ENCODE assay signal across 12 cellular contexts in the genomic region with DNA sequence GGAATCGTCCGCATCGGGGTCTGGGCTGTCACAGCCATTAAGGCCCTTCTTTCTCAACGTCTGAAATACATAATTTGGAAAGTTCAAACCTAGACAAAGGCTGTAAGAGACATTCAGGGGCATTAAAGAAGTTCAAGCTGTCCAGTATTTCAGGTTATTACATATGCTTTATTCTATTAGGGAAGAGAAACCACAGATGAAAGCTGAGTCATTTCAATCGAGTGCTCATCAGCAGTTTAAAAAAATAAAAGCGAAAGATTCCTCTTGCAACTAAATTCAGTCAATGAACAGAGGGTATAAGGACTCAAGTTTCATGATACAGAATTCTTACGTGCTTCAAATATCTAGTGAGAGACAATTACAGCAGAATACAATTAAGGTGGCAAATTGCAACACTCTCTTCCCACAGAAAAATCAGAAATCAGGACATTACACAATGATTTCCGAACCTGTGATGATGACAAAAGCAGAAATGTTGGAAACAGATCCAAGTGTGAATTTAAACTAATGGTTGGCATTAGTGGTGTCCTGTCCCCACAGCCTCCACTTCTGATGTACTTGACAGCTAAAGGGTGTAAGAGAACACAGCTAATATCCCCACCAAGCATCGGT.
A peak's percentile ranks its signal among the peaks of the same experiment; 100 is the strongest.
DNase-seq lines count a peak whose midpoint lies in the region; ATAC-seq and TF ChIP-seq lines count a peak whose summit lies in the region.
"Had no signal": no experiment of that assay in that cellular context is flagged by ENCODE, and none has a peak within 500 bp of the region (broad histone marks: within the 10 kb centered on the region; RNA-seq: fewer than 3 reads in every experiment).

No MANE protein-coding gene starts in this region.

- TF ChIP-seq CTCF in CD14-positive monocyte (IDR thresholded peaks at IDR 0.05) = no peak
- no peak for TF ChIP-seq CTCF in OCI-LY3 (IDR thresholded peaks at IDR 0.05; ENCODE audit: low read depth, low read length)
- no peak for TF ChIP-seq CTCF in RWPE1 (conservative IDR thresholded peaks at IDR 0.05; ENCODE audit: low read depth)

- peak overlapping the region; percentile 81 to 95 (median 91) for H3K27ac Mint-ChIP-seq in CD14-positive monocyte

- H3K27me3 ChIP-seq in GM23248 (replicated peaks; ENCODE audit: insufficient read depth) = no peaks in the 10 kb centered on the region
- no peaks in the 10 kb centered on the region for H3K27me3 ChIP-seq in OCI-LY3 (ENCODE audit: low read depth, low read length)
- H3K27me3 ChIP-seq: esophagus muscularis mucosa had no signal

- H3K4me1 Mint-ChIP-seq in CD14-positive monocyte = peaks cover 24% of the 10 kb centered on the region

- H4K20me1 ChIP-seq in GM23248 (ENCODE audit: insufficient read depth) = no peaks in the 10 kb centered on the region
- H4K20me1 ChIP-seq in OCI-LY3 (ENCODE audit: insufficient read depth, low read length) = no peaks in the 10 kb centered on the region

- no peaks in the 10 kb centered on the region for H3K36me3 ChIP-seq in GM23248 (ENCODE audit: low read depth)
- peaks cover 43% of the 10 kb centered on the region for H3K36me3 ChIP-seq in OCI-LY3 (replicated peaks; ENCODE audit: low read depth, low read length)
- H3K36me3 ChIP-seq: BE2C had no signal

- H3K4me1 ChIP-seq in GM23248 (ENCODE audit: insufficient read depth) (0 out of 2 replicates have a peak, but pooled peaks cover 7% of the 10 kb centered on the region), OCI-LY3 (ENCODE audit: low read length) (peaks cover 70% of the 10 kb centered on the region)
- H3K4me1 ChIP-seq: BE2C, esophagus muscularis mucosa had no signal

- H3K27ac ChIP-seq in GM23248 = no peak overlapping the region
- peak overlapping the region; percentile 100 for H3K27ac ChIP-seq in OCI-LY3 (ENCODE audit: low read length)
- H3K27ac ChIP-seq in RWPE1 = no peak overlapping the region
- H3K27ac ChIP-seq: esophagus muscularis mucosa had no signal

- intact Hi-C loops in CD14-positive monocyte (cut with micrococcal nuclease) = loop anchor here in 1 of 2 donors (10.0 kb wide), 1 partner anchor 63 kb away; no protein-coding TSS in a partner anchor

- H3F3A ChIP-seq in GM23248 (ENCODE audit: insufficient read depth) = no peaks in the 10 kb centered on the region

- WGBS in GM23248 (ENCODE audit: low coverage in 1 of 2, low lambda C conversion rate in 2 of 2, missing lambda C conversion rate in 2 of 2), 2 experiments = 66 to 71% methylated on average over 9 of the region's 9 CpGs

- H3K79me2 ChIP-seq in GM23248 (ENCODE audit: insufficient read depth) (no peaks in the 10 kb centered on the region), OCI-LY3 (ENCODE audit: low read length) (peaks cover 64% of the 10 kb centered on the region)

- no peak overlapping the region for H3K9ac ChIP-seq in GM23248
- H3K9ac ChIP-seq in OCI-LY3 (ENCODE audit: low read length) = peak overlapping the region; percentile 93

- no peak overlapping the region for H2AFZ ChIP-seq in GM23248
- no peak overlapping the region for H2AFZ ChIP-seq in OCI-LY3 (ENCODE audit: low read depth, low read length)

- in situ Hi-C loops in GM23248 (cut with MboI) = no loop called here

- no peaks in the 10 kb centered on the region for H3K9me2 ChIP-seq in GM23248 (ENCODE audit: insufficient read depth)

- ATAC-seq in HG02798 (IDR thresholded peaks at IDR 0.05; ENCODE audit: poor library complexity, unreplicated experiment) = no peak

- CTCF ChIA-PET in RWPE1 (lab: Yijun Ruan, JAX) = interaction anchor here (0.5 to 0.6 kb wide), 2 partner anchors 9 to 37 kb away, joined by 3 read pairs; no protein-coding TSS in a partner anchor

- H3K4me2 ChIP-seq in GM23248 (ENCODE audit: unreplicated experiment) (no peak overlapping the region), OCI-LY3 (ENCODE audit: low read length) (peak overlapping the region; percentile 96)

- no peaks in the 10 kb centered on the region for H3K9me3 ChIP-seq in GM23248 (ENCODE audit: low read depth)
- no peaks in the 10 kb centered on the region for H3K9me3 ChIP-seq in OCI-LY3 (ENCODE audit: insufficient read depth, low read length)
- H3K9me3 ChIP-seq: BE2C, esophagus muscularis mucosa had no signal

- H3K4me3 ChIP-seq in GM23248 (no peak overlapping the region), OCI-LY3 (ENCODE audit: low read length) (peak overlapping the region; percentile 71)
- H3K4me3 ChIP-seq: esophagus muscularis mucosa, lung had no signal

- no peaks in the 10 kb centered on the region for H3K9me3 Mint-ChIP-seq in CD14-positive monocyte

- POLR2A ChIA-PET in RWPE1 (lab: Yijun Ruan, JAX; ENCODE audit: low non-redundant PET) = no interaction called here

- H3K4me3 Mint-ChIP-seq in CD14-positive monocyte = peak overlapping the region; percentile 61 to 79

- no peak for DNase-seq in CD14-positive monocyte (ENCODE audit: low spot score)
- DNase-seq in GM23248 = peak; percentile 49
- DNase-seq in hepatic stellate cell (ENCODE audit: low spot score) = peak; percentile 9
- DNase-seq in RWPE1 (ENCODE audit: low spot score) = no peak
- DNase-seq in D341Med (ENCODE audit: low spot score) = no peak
- no peak for DNase-seq in activated CD8-positive, alpha-beta memory T cell treated with anti-CD3 and anti-CD28 coated beads for 24 hours
- DNase-seq: BE2C, OCI-M1 had no signal

- H3K36me3 Mint-ChIP-seq in CD14-positive monocyte = peaks cover 57 to 60% of the 10 kb centered on the region in 2 donors

- peaks cover 0 to 3% (median 0%) of the 10 kb centered on the region in 3 donors for H3K27me3 Mint-ChIP-seq in CD14-positive monocyte (ENCODE audit: low read depth in 3 of 3)

Comparison
In these comparisons a context has a peak if more than half of its experiments do, and no peak if none do; other contexts are left out.
1. DNase-seq: peak in GM23248 (single experiment) and hepatic stellate cell (single experiment); none in CD14-positive monocyte (single experiment), RWPE1 (single experiment), D341Med (single experiment) and activated CD8-positive, alpha-beta memory T cell treated with anti-CD3 and anti-CD28 coated beads for 24 hours (single experiment).